In genomic region chr1:235984041-235984820, GRCh38 we compare ENCODE assay signal across 12 cellular contexts.
DNase-seq lines count a peak whose midpoint lies in the region; ATAC-seq and TF ChIP-seq lines count a peak whose summit lies in the region.
"Had no signal": no experiment of that assay in that cellular context is flagged by ENCODE, and none has a peak within 500 bp of the region (broad histone marks: within the 10 kb centered on the region; RNA-seq: fewer than 3 reads in every experiment).

No MANE protein-coding gene starts in this region.

- intact Hi-C loops in lower lobe of right lung (cut with DNase I) = no loop called here
- intact Hi-C loops in thyroid gland (cut with DNase I) = no loop called here

- ATAC-seq in lower lobe of right lung (peak in 1 of 2 donors; percentile 27), HG03280 (IDR thresholded peaks at IDR 0.05; ENCODE audit: unreplicated experiment) (no peak)

- H3K27me3 ChIP-seq in lower lobe of right lung (ENCODE audit: low read depth) (no peaks in the 10 kb centered on the region), thyroid gland (no peaks in the 10 kb centered on the region), HAP-1 (ENCODE audit: low read depth) (no peaks in the 10 kb centered on the region)
- H3K27me3 ChIP-seq: dorsolateral prefrontal cortex had no signal

- TF ChIP-seq CTCF in lower lobe of right lung (IDR thresholded peaks at IDR 0.05) (no peak), thyroid gland (IDR thresholded peaks at IDR 0.05) (no peak)

- H3K9me3 ChIP-seq in lower lobe of right lung = no peaks in the 10 kb centered on the region
- H3K9me3 ChIP-seq in thyroid gland = no peaks in the 10 kb centered on the region
- H3K9me3 ChIP-seq in HAP-1 = no peaks in the 10 kb centered on the region

- 58 to 61% methylated on average over 6 of the region's 6 CpGs for WGBS in thyroid gland, 2 donors

- H3K4me3 ChIP-seq in lower lobe of right lung = no peak overlapping the region
- no peak overlapping the region for H3K4me3 ChIP-seq in thyroid gland (replicated peaks in 1 of 3)
- H3K4me3 ChIP-seq in HAP-1 = no peak overlapping the region
- H3K4me3 ChIP-seq: dorsolateral prefrontal cortex had no signal

- H3K36me3 ChIP-seq in lower lobe of right lung (peaks cover 24% of the 10 kb centered on the region), thyroid gland (peaks cover 6 to 7% of the 10 kb centered on the region in 2 donors), HAP-1 (replicated peaks) (peaks cover 22% of the 10 kb centered on the region)

- TF ChIP-seq POLR2A in thyroid gland (IDR thresholded peaks at IDR 0.05) = no peak

- DNase-seq in NCI-H226 (peak; percentile 53), dermis blood vessel endothelial cell (peak; percentile 87), lower lobe of right lung (no peak), thyroid gland (no peak), ACHN (no peak), HAP-1 (ENCODE audit: low spot score in 2 of 2) (no peak), activated gamma-delta T cell (lab: John Stamatoyannopoulos, UW) (no peak)
- DNase-seq: activated CD8-positive, alpha-beta memory T cell treated with anti-CD3 and anti-CD28 coated beads, Interleukin-2, amount 50 U/mL, for 4 hours; dorsolateral prefrontal cortex; mesendoderm; NCI-H446 had no signal

- in situ Hi-C loops in ACHN (cut with HindIII; ENCODE audit: low pct_ligation_motif_present, low pct_unique_long_range_greater_than_20kb, low sequenced_read_pairs) (no loop called here), HAP-1 (cut with MboI; ENCODE audit: low sequenced_read_pairs) (no loop called here)

- peak overlapping the region; percentile 58 for H3K27ac ChIP-seq in lower lobe of right lung
- H3K27ac ChIP-seq in thyroid gland = peak overlapping the region; percentile 34 to 78 (median 69)

- H3K4me1 ChIP-seq in lower lobe of right lung = peaks cover 30% of the 10 kb centered on the region
- peaks cover 0 to 25% of the 10 kb centered on the region in 2 donors for H3K4me1 ChIP-seq in thyroid gland
- no peaks in the 10 kb centered on the region for H3K4me1 ChIP-seq in HAP-1

Comparison
In these comparisons a context has a peak if more than half of its experiments do, and no peak if none do; other contexts are left out.
1. DNase-seq: peak in NCI-H226 (single experiment) and dermis blood vessel endothelial cell (single experiment); none in lower lobe of right lung (single experiment), thyroid gland (0 of 2), ACHN (single experiment), HAP-1 (0 of 2) and activated gamma-delta T cell (single experiment).